20 cellular contexts compared by ENCODE assay signal in genomic region chr6:56667336-56667735, GRCh38.
"Had no signal": no experiment of that assay in that cellular context is flagged by ENCODE, and none has a peak within 500 bp of the region (broad histone marks: within the 10 kb centered on the region; RNA-seq: fewer than 3 reads in every experiment).

No MANE protein-coding gene starts in this region.

- H3K9ac ChIP-seq: parathyroid adenoma had no signal

- H3K27me3 Mint-ChIP-seq: activated T-helper 17 cell treated with anti-CD3 and anti-CD28 coated beads, Interleukin-2, amount 50 U/mL, for 72 hours had no signal

- H3K4me1 ChIP-seq: parathyroid adenoma, uterus had no signal

- H3K36me3 Mint-ChIP-seq: immature natural killer cell; stimulated activated effector memory CD8-positive, alpha-beta T cell treated with anti-CD3 and anti-CD28 coated beads, Interleukin-12 subunit alpha, Interleukin-12 subunit beta, amount 100 ng/mL, for 72 hours had no signal

- H3K4me3 Mint-ChIP-seq: activated CD4-positive, alpha-beta T cell treated with anti-CD3 and anti-CD28 coated beads, Interleukin-2, amount 10 ng/mL, durations not matched to agents 7 days and 5 days; activated naive CD8-positive, alpha-beta T cell treated with anti-CD3 and anti-CD28 coated beads, Interleukin-2, amount 50 U/mL, for 24 hours; activated T-helper 17 cell treated with anti-CD3 and anti-CD28 coated beads, Interleukin-2, amount 50 U/mL, for 72 hours; immature natural killer cell; stimulated activated effector memory CD8-positive, alpha-beta T cell treated with anti-CD3 and anti-CD28 coated beads, Interleukin-12 subunit alpha, Interleukin-12 subunit beta, amount 100 ng/mL, for 72 hours had no signal

- H3K27ac Mint-ChIP-seq: activated CD4-positive, alpha-beta T cell treated with anti-CD3 and anti-CD28 coated beads, Interleukin-2, amount 10 ng/mL, durations not matched to agents 7 days and 5 days; activated naive CD8-positive, alpha-beta T cell treated with anti-CD3 and anti-CD28 coated beads, Interleukin-2, amount 50 U/mL, for 24 hours; activated T-helper 17 cell treated with anti-CD3 and anti-CD28 coated beads, Interleukin-2, amount 50 U/mL, for 72 hours; immature natural killer cell; stimulated activated effector memory CD8-positive, alpha-beta T cell treated with anti-CD3 and anti-CD28 coated beads, Interleukin-12 subunit alpha, Interleukin-12 subunit beta, amount 100 ng/mL, for 72 hours had no signal

- H3K4me3 ChIP-seq: cardiac muscle cell, esophagus muscularis mucosa, lung, tibial artery, uterus had no signal

- H3K4me1 Mint-ChIP-seq: activated CD4-positive, alpha-beta T cell treated with anti-CD3 and anti-CD28 coated beads, Interleukin-2, amount 10 ng/mL, durations not matched to agents 7 days and 5 days; activated naive CD8-positive, alpha-beta T cell treated with anti-CD3 and anti-CD28 coated beads, Interleukin-2, amount 50 U/mL, for 24 hours; immature natural killer cell; stimulated activated effector memory CD8-positive, alpha-beta T cell treated with anti-CD3 and anti-CD28 coated beads, Interleukin-12 subunit alpha, Interleukin-12 subunit beta, amount 100 ng/mL, for 72 hours had no signal

- H3K9me3 ChIP-seq: esophagus muscularis mucosa, tibial artery, uterus had no signal

- H3K27me3 ChIP-seq: cardiac muscle cell, esophagus muscularis mucosa, tibial artery, uterus had no signal

- H3K9me3 Mint-ChIP-seq: activated CD4-positive, alpha-beta T cell treated with anti-CD3 and anti-CD28 coated beads, Interleukin-2, amount 10 ng/mL, durations not matched to agents 7 days and 5 days; activated naive CD8-positive, alpha-beta T cell treated with anti-CD3 and anti-CD28 coated beads, Interleukin-2, amount 50 U/mL, for 24 hours; activated T-helper 17 cell treated with anti-CD3 and anti-CD28 coated beads, Interleukin-2, amount 50 U/mL, for 72 hours; immature natural killer cell; stimulated activated effector memory CD8-positive, alpha-beta T cell treated with anti-CD3 and anti-CD28 coated beads, Interleukin-12 subunit alpha, Interleukin-12 subunit beta, amount 100 ng/mL, for 72 hours had no signal

- H3K79me2 ChIP-seq: parathyroid adenoma had no signal

- H3K27ac ChIP-seq: cardiac muscle cell, esophagus muscularis mucosa, parathyroid adenoma, tibial artery, uterus had no signal

- DNase-seq: activated CD4-positive, alpha-beta T cell treated with anti-CD3 and anti-CD28 coated beads, Interleukin-2, amount 10 ng/mL, durations not matched to agents 7 days and 5 days; activated CD4-positive, CD25-positive, alpha-beta regulatory T cell; activated CD8-positive, alpha-beta memory T cell treated with anti-CD3 and anti-CD28 coated beads for 24 hours; activated naive CD4-positive, alpha-beta T cell treated with Interleukin-2 at 50 U/mL for 16 hours; activated naive CD8-positive, alpha-beta T cell treated with anti-CD3 and anti-CD28 coated beads, Interleukin-2, amount 50 U/mL, for 24 hours; aorta; immature natural killer cell; left cardiac atrium; midbrain; stimulated activated CD4-positive, alpha-beta T cell treated with anti-CD3 and anti-CD28 coated beads, Interleukin-12 subunit alpha, Interleukin-12 subunit beta, amount 100 ng/mL, for 4 hours; stimulated activated CD4-positive, alpha-beta T cell treated with anti-CD3 and anti-CD28 coated beads, Interleukin-2, amount 100 ng/mL, for 24 hours; SW 1271; tibial artery; uterus had no signal

- H3K36me3 ChIP-seq: cardiac muscle cell, esophagus muscularis mucosa, tibial artery, uterus had no signal

- ATAC-seq: activated naive CD8-positive, alpha-beta T cell treated with anti-CD3 and anti-CD28 coated beads, Interleukin-2, amount 50 U/mL, for 24 hours; activated T-helper 17 cell treated with anti-CD3 and anti-CD28 coated beads, Interleukin-2, amount 50 U/mL, for 72 hours; left cardiac atrium; stimulated activated effector memory CD8-positive, alpha-beta T cell treated with anti-CD3 and anti-CD28 coated beads, Interleukin-12 subunit alpha, Interleukin-12 subunit beta, amount 100 ng/mL, for 72 hours had no signal

- H2AFZ ChIP-seq: parathyroid adenoma had no signal
